ENCODE assay signal across 9 cellular contexts in the genomic region with DNA sequence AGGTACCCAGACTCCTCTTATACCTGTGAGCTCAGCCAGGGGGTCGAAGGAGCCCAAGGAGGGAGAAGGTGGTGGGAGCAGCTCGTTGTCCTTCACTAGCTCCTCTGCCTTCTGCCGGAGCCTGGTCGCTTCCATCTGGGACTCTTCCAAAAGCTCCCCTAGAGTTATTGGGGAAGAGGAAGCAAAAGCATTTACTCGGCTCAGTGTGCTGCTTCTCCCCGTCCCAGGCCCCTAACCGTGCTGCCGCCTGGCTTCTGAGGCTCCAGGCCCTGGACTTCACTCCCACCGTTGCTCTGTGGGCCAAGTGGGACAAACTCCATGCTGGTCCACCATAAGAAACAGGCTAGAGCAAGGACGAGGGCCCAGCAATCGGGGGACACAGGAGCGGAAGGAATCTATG. TPM values are rescaled to one million over a fixed set of nuclear protein-coding genes. Genes with fewer than 3 reads are reported as not detected.
DNase-seq lines count a peak whose midpoint lies in the region; ATAC-seq, FAIRE-seq and TF ChIP-seq lines count a peak whose summit lies in the region.
"Had no signal": no experiment of that assay in that cellular context is flagged by ENCODE, and none has a peak within 500 bp of the region (broad histone marks: within the 10 kb centered on the region; RNA-seq: fewer than 3 reads in every experiment).

No MANE protein-coding gene starts in this region.

- FAIRE-seq in A549 (lab: Jason Lieb, UNC), result no peak

- H3K4me3 Mint-ChIP-seq in neural crest cell (no peak overlapping the region), immature natural killer cell (no peak overlapping the region)

- no peaks in the 10 kb centered on the region for H3K9me3 ChIP-seq in A549
- no peaks in the 10 kb centered on the region for H3K9me3 ChIP-seq in colonic mucosa

- H3K27ac ChIP-seq in A549 (peak overlapping the region; percentile 68 to 81), colonic mucosa (peak overlapping the region; percentile 39)
- H3K27ac ChIP-seq: SK-N-MC had no signal

- no peak for DNase-seq in A549 (ENCODE audit: low read depth in 1 of 2, low spot score in 1 of 2)
- DNase-seq in MV-4-11 (lab: John Stamatoyannopoulos, UW), result peak; percentile 46
- no peak for DNase-seq in colonic mucosa
- DNase-seq in neural crest cell (ENCODE audit: low read depth, low spot score), result no peak
- no peak for DNase-seq in immature natural killer cell
- DNase-seq in hippocampal formation (lab: John Stamatoyannopoulos, UW), result no peak
- no peak for DNase-seq in NCI-H2107 treated with DMSO at 0.1 percent for 48 hours (lab: John Stamatoyannopoulos, UW; ENCODE audit: unreplicated experiment)

- TF ChIP-seq RAD21 in A549 (conservative IDR thresholded peaks at IDR 0.05 in 1 of 2, IDR thresholded peaks at IDR 0.05 in 1 of 2), result no peak

- H3K4me3 ChIP-seq in A549 (no peak overlapping the region), colonic mucosa (no peak overlapping the region)
- H3K4me3 ChIP-seq: SK-N-MC had no signal

- peaks cover 64% of the 10 kb centered on the region for H3K4me1 ChIP-seq in A549
- peaks cover 18% of the 10 kb centered on the region for H3K4me1 ChIP-seq in colonic mucosa

- H3K27ac Mint-ChIP-seq in neural crest cell (ENCODE audit: unreplicated experiment), result peak overlapping the region; percentile 96
- H3K27ac Mint-ChIP-seq in immature natural killer cell, result peak overlapping the region in 2 of 6 donors; percentile 25 to 44

- H3K9ac ChIP-seq in colonic mucosa (ENCODE audit: low read depth in 2 of 2, low read length in 2 of 2), result peak overlapping the region in 1 of 2 donors; percentile 41

- POLR2A ChIA-PET in A549 (lab: Yijun Ruan, JAX), result interaction anchor here (1.0 to 1.5 kb wide), 2 partner anchors 18 to 20 kb away, joined by 3 to 4 read pairs; no protein-coding TSS in a partner anchor

- no peaks in the 10 kb centered on the region for H3K36me3 Mint-ChIP-seq in neural crest cell (ENCODE audit: low read depth)
- peaks cover 7 to 23% (median 18%) of the 10 kb centered on the region in 3 donors for H3K36me3 Mint-ChIP-seq in immature natural killer cell

- TF ChIP-seq CTCF in A549 (IDR thresholded peaks at IDR 0.05) (no peak), colonic mucosa (IDR thresholded peaks at IDR 0.05) (no peak), neural crest cell (conservative IDR thresholded peaks at IDR 0.05) (no peak)

- ATAC-seq in A549 (peak; percentile 15 to 52; a peak in 5 of 6 replicates), GM21737 (IDR thresholded peaks at IDR 0.05; ENCODE audit: unreplicated experiment) (no peak)

- WGBS in A549 (ENCODE audit: missing lambda C conversion rate), result 80% methylated on average over 12 of the region's 12 CpGs

- CTCF ChIA-PET in A549 (lab: Yijun Ruan, JAX), result interaction anchor here (0.9 to 13.2 kb wide), 7 partner anchors 12 to 379 kb away, joined by 3 to 153 read pairs (median 3); no protein-coding TSS in a partner anchor

- H3K27me3 Mint-ChIP-seq in neural crest cell (ENCODE audit: low read depth), result no peaks in the 10 kb centered on the region
- peaks cover 6 to 20% (median 14%) of the 10 kb centered on the region in 3 donors for H3K27me3 Mint-ChIP-seq in immature natural killer cell (ENCODE audit: low read depth in 3 of 3)

- intact Hi-C loops in colonic mucosa (cut with DNase I), result no loop called here

- H3K4me2 ChIP-seq in A549, result peak overlapping the region; percentile 62

- TF ChIP-seq POLR2A in A549 (IDR thresholded peaks at IDR 0.05; ENCODE audit: low read length), result no peak

- H3K27me3 ChIP-seq in colonic mucosa, result no peaks in the 10 kb centered on the region

- H3K9me3 Mint-ChIP-seq in neural crest cell, result no peaks in the 10 kb centered on the region
- peaks cover 0 to 1% (median 0%) of the 10 kb centered on the region in 6 donors for H3K9me3 Mint-ChIP-seq in immature natural killer cell

- TF ChIP-seq EP300 in A549 (IDR thresholded peaks at IDR 0.05), result no peak

- peaks cover 22% of the 10 kb centered on the region for H3K36me3 ChIP-seq in colonic mucosa

- H3K4me1 Mint-ChIP-seq in neural crest cell (peaks cover 25% of the 10 kb centered on the region), immature natural killer cell (peaks cover 41 to 60% of the 10 kb centered on the region in 2 donors)

TF ChIP-seq in A549, 52 proteins besides CTCF, POLR2A, EP300 and RAD21:
- TF ChIP-seq FOXS1 (CRISPR knock-in tag; IDR thresholded peaks at IDR 0.05) (no peak), ZSCAN20 (CRISPR knock-in tag; IDR thresholded peaks at IDR 0.05) (no peak), KDM5A (IDR thresholded peaks at IDR 0.05) (no peak), NPAS2 (CRISPR knock-in tag; IDR thresholded peaks at IDR 0.05; ENCODE audit: borderline replicate concordance) (no peak), HOXA7 (CRISPR knock-in tag; IDR thresholded peaks at IDR 0.05) (no peak), JUN (IDR thresholded peaks at IDR 0.05) (no peak), HDAC2 (IDR thresholded peaks at IDR 0.05) (no peak), RNF2 (IDR thresholded peaks at IDR 0.05; ENCODE audit: borderline replicate concordance, low read depth) (no peak), PHF8 (IDR thresholded peaks at IDR 0.05; ENCODE audit: borderline replicate concordance, low read depth) (no peak), ZC3H11A (IDR thresholded peaks at IDR 0.05) (no peak), TFCP2L1 (CRISPR knock-in tag; IDR thresholded peaks at IDR 0.05) (no peak), CHD2 (IDR thresholded peaks at IDR 0.05; ENCODE audit: low read length, partially characterized antibody) (no peak), HOXB5 (CRISPR knock-in tag; IDR thresholded peaks at IDR 0.05) (no peak), JUNB (IDR thresholded peaks at IDR 0.05) (no peak)
- TF ChIP-seq, protein P1, sequence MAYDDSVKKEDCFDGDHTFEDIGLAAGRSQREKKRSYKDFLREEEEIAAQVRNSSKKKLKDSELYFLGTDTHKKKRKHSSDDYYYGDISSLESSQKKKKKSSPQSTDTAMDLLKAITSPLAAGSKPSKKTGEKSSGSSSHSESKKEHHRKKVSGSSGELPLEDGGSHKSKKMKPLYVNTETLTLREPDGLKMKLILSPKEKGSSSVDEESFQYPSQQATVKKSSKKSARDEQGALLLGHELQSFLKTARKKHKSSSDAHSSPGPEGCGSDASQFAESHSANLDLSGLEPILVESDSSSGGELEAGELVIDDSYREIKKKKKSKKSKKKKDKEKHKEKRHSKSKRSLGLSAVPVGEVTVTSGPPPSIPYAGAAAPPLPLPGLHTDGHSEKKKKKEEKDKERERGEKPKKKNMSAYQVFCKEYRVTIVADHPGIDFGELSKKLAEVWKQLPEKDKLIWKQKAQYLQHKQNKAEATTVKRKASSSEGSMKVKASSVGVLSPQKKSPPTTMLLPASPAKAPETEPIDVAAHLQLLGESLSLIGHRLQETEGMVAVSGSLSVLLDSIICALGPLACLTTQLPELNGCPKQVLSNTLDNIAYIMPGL (CRISPR knock-in tag; IDR thresholded peaks at IDR 0.05; ENCODE audit: borderline replicate concordance), result no peak
- TF ChIP-seq, protein P2, sequence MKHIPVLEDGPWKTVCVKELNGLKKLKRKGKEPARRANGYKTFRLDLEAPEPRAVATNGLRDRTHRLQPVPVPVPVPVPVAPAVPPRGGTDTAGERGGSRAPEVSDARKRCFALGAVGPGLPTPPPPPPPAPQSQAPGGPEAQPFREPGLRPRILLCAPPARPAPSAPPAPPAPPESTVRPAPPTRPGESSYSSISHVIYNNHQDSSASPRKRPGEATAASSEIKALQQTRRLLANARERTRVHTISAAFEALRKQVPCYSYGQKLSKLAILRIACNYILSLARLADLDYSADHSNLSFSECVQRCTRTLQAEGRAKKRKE (CRISPR knock-in tag; IDR thresholded peaks at IDR 0.05; ENCODE audit: low read depth), result no peak
- TF ChIP-seq, protein P3, sequence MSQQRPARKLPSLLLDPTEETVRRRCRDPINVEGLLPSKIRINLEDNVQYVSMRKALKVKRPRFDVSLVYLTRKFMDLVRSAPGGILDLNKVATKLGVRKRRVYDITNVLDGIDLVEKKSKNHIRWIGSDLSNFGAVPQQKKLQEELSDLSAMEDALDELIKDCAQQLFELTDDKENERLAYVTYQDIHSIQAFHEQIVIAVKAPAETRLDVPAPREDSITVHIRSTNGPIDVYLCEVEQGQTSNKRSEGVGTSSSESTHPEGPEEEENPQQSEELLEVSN (IDR thresholded peaks at IDR 0.05; ENCODE audit: borderline replicate concordance, low read depth), result no peak
- TF ChIP-seq, protein P4, sequence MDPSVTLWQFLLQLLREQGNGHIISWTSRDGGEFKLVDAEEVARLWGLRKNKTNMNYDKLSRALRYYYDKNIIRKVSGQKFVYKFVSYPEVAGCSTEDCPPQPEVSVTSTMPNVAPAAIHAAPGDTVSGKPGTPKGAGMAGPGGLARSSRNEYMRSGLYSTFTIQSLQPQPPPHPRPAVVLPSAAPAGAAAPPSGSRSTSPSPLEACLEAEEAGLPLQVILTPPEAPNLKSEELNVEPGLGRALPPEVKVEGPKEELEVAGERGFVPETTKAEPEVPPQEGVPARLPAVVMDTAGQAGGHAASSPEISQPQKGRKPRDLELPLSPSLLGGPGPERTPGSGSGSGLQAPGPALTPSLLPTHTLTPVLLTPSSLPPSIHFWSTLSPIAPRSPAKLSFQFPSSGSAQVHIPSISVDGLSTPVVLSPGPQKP (IDR thresholded peaks at IDR 0.05; ENCODE audit: low read depth, low read length), result no peak

RNA-seq across cellular contexts. Expression of a gene that starts 17.2 kb away (rescaled TPM):
- polyA plus RNA-seq in A549 (2011; rRNA removed) (43.4 and 48.4 TPM in 2 replicates), A549 (2017; fragmentation: RNase III; extraction: RNeasy Plus Mini Kit Qiagen cat#74134 plus additional on column Dnase treatment) (53.4 to 68.2 TPM (median 55.8 TPM) in 3 replicates), immature natural killer cell (10 to 100 TPM; 21.8 to 62.4 (median 40.2) TPM)
- 52.4 and 56.8 TPM in 2 replicates for polyA plus RNA-seq in A549 (2012; cell fraction: cytosol; rRNA removed)
- 55.4 and 64.7 TPM in 2 replicates for polyA plus RNA-seq in A549 (2012; cell fraction: nucleus; rRNA removed)
- polyA minus RNA-seq in A549 (2011; rRNA and poly(A)+ RNA removed), result 77.5 and 77.6 TPM in 2 replicates
- total RNA-seq in colonic mucosa (100 to 1,000 TPM; 153 to 220 TPM), neural crest cell (34.6 and 37.1 TPM in 2 replicates)

RNA-seq across cellular contexts. Expression of a gene that starts 43.2 kb away (rescaled TPM):
- polyA plus RNA-seq in A549 (2011; rRNA removed), result 26.4 and 34.8 TPM in 2 replicates
- polyA plus RNA-seq in A549 (2012; cell fraction: cytosol; rRNA removed), result 22.2 and 24.6 TPM in 2 replicates
- 9.0 and 10.4 TPM in 2 replicates for polyA plus RNA-seq in A549 (2012; cell fraction: nucleus; rRNA removed)
- polyA plus RNA-seq in A549 (2017; fragmentation: RNase III; extraction: RNeasy Plus Mini Kit Qiagen cat#74134 plus additional on column Dnase treatment), result 13.6 to 16.8 TPM (median 16.2 TPM) in 3 replicates
- 29.1 and 40.9 TPM in 2 replicates for polyA minus RNA-seq in A549 (2011; rRNA and poly(A)+ RNA removed)
- 10 to 100 TPM; 30.2 to 60.5 TPM for total RNA-seq in colonic mucosa
- 4.6 and 4.8 TPM in 2 replicates for total RNA-seq in neural crest cell
- under 1 TPM in 1 of 3 donors, not detected in 2; 0.96 TPM for polyA plus RNA-seq in immature natural killer cell
